ENCODE assay signal across 18 cellular contexts in the genomic region with DNA sequence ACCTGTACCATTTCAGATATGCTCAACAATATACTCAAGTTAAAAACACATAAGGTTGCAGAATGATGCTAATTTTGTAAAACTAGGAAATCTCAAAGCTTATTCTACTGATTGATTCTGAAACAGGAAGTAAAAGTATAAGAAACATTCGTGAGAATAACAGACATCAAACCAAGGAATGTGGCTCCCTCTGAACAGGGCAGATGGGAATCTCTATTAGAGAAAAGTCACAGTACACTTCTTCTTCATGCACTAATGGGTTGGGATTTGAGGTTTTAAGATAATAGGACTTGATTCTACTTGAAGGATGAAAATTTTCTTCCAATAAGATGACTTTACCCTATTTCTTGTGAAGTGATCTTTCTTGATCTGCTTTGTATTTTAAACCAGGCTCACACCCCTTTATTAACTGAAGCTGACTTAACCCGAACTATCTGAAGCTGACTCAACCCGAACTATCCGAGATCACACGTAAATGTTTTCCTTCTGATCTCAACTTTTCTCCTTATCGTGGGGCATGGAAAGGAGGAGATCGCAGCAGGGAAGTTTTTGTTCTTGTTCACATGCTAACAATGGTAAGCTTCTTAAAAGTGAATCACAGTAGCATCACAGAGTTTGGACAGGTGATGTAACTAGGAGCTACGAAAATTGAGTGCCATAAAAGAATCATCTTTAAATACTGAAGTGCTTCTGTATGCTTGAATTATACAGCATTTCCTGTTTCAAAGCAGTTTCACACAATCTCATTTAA.
"Had no signal": no experiment of that assay in that cellular context is flagged by ENCODE, and none has a peak within 500 bp of the region (broad histone marks: within the 10 kb centered on the region; RNA-seq: fewer than 3 reads in every experiment).

No MANE protein-coding gene starts in this region.

- H3K36me3 ChIP-seq: esophagus squamous epithelium, left lung, tibial artery, uterus had no signal

- H3K79me2 ChIP-seq: hepatocyte had no signal

- H3K4me3 Mint-ChIP-seq: activated CD4-positive, alpha-beta memory T cell treated with anti-CD3 and anti-CD28 coated beads for 36 hours; activated CD4-positive, alpha-beta T cell treated with anti-CD3 and anti-CD28 coated beads for 36 hours; activated CD8-positive, alpha-beta memory T cell treated with anti-CD3 and anti-CD28 coated beads, Interleukin-2, amount 10 ng/mL, durations not matched to agents 7 days and 5 days; activated naive CD4-positive, alpha-beta T cell treated with anti-CD3 and anti-CD28 coated beads, Interleukin-2, amount 10 ng/mL, durations not matched to agents 7 days and 5 days; natural killer cell; stimulated activated naive B cell treated with anti-CD40 and anti-IgM and Interleukin-4, amounts not matched to agents 10 μg/mL and 1 μg/mL and 100 μg/mL, for 72 hours had no signal

- H3K4me1 Mint-ChIP-seq: activated CD4-positive, alpha-beta T cell treated with anti-CD3 and anti-CD28 coated beads for 36 hours; activated CD8-positive, alpha-beta memory T cell treated with anti-CD3 and anti-CD28 coated beads, Interleukin-2, amount 10 ng/mL, durations not matched to agents 7 days and 5 days; activated naive CD4-positive, alpha-beta T cell treated with anti-CD3 and anti-CD28 coated beads, Interleukin-2, amount 10 ng/mL, durations not matched to agents 7 days and 5 days; natural killer cell; stimulated activated naive B cell treated with anti-CD40 and anti-IgM and Interleukin-4, amounts not matched to agents 10 μg/mL and 1 μg/mL and 100 μg/mL, for 72 hours had no signal

- H3K27me3 Mint-ChIP-seq: activated CD4-positive, alpha-beta memory T cell treated with anti-CD3 and anti-CD28 coated beads for 36 hours; activated CD4-positive, alpha-beta T cell treated with anti-CD3 and anti-CD28 coated beads for 36 hours; activated CD8-positive, alpha-beta memory T cell treated with anti-CD3 and anti-CD28 coated beads, Interleukin-2, amount 10 ng/mL, durations not matched to agents 7 days and 5 days; activated naive CD4-positive, alpha-beta T cell treated with anti-CD3 and anti-CD28 coated beads, Interleukin-2, amount 10 ng/mL, durations not matched to agents 7 days and 5 days; stimulated activated naive B cell treated with anti-CD40 and anti-IgM and Interleukin-4, amounts not matched to agents 10 μg/mL and 1 μg/mL and 100 μg/mL, for 72 hours had no signal

- H2AFZ ChIP-seq: hepatocyte had no signal

- H3K4me3 ChIP-seq: esophagus squamous epithelium, hepatocyte, left lung, tibial artery, uterus had no signal

- H3K4me2 ChIP-seq: hepatocyte had no signal

- H3K27me3 ChIP-seq: esophagus squamous epithelium, hepatocyte, left lung, tibial artery, uterus had no signal

- H3K36me3 Mint-ChIP-seq: activated CD4-positive, alpha-beta memory T cell treated with anti-CD3 and anti-CD28 coated beads for 36 hours; activated CD8-positive, alpha-beta memory T cell treated with anti-CD3 and anti-CD28 coated beads, Interleukin-2, amount 10 ng/mL, durations not matched to agents 7 days and 5 days; activated naive CD4-positive, alpha-beta T cell treated with anti-CD3 and anti-CD28 coated beads, Interleukin-2, amount 10 ng/mL, durations not matched to agents 7 days and 5 days; natural killer cell; stimulated activated naive B cell treated with anti-CD40 and anti-IgM and Interleukin-4, amounts not matched to agents 10 μg/mL and 1 μg/mL and 100 μg/mL, for 72 hours had no signal

- ATAC-seq: activated CD4-positive, alpha-beta T cell treated with anti-CD3 and anti-CD28 coated beads for 36 hours; activated CD8-positive, alpha-beta memory T cell treated with anti-CD3 and anti-CD28 coated beads, Interleukin-2, amount 10 ng/mL, durations not matched to agents 7 days and 5 days; left lung; natural killer cell; stimulated activated naive B cell treated with anti-CD40 and anti-IgM and Interleukin-4, amounts not matched to agents 10 μg/mL and 1 μg/mL and 100 μg/mL, for 72 hours had no signal

- H3K4me1 ChIP-seq: esophagus squamous epithelium, left lung, tibial artery, uterus had no signal

- H3K27ac ChIP-seq: esophagus squamous epithelium, hepatocyte, left lung, tibial artery, uterus had no signal

- H3K27ac Mint-ChIP-seq: activated CD4-positive, alpha-beta memory T cell treated with anti-CD3 and anti-CD28 coated beads for 36 hours; activated CD4-positive, alpha-beta T cell treated with anti-CD3 and anti-CD28 coated beads for 36 hours; activated CD8-positive, alpha-beta memory T cell treated with anti-CD3 and anti-CD28 coated beads, Interleukin-2, amount 10 ng/mL, durations not matched to agents 7 days and 5 days; activated naive CD4-positive, alpha-beta T cell treated with anti-CD3 and anti-CD28 coated beads, Interleukin-2, amount 10 ng/mL, durations not matched to agents 7 days and 5 days; natural killer cell; stimulated activated naive B cell treated with anti-CD40 and anti-IgM and Interleukin-4, amounts not matched to agents 10 μg/mL and 1 μg/mL and 100 μg/mL, for 72 hours had no signal

- H3K9me3 ChIP-seq: esophagus squamous epithelium, uterus had no signal

- FAIRE-seq: endothelial cell of umbilical vein, kidney had no signal

- DNase-seq: activated CD4-positive, alpha-beta memory T cell treated with anti-CD3 and anti-CD28 coated beads for 36 hours; activated CD4-positive, alpha-beta T cell treated with anti-CD3 and anti-CD28 coated beads for 36 hours; activated CD8-positive, alpha-beta memory T cell treated with anti-CD3 and anti-CD28 coated beads, Interleukin-2, amount 10 ng/mL, durations not matched to agents 7 days and 5 days; activated naive CD4-positive, alpha-beta T cell treated with anti-CD3 and anti-CD28 coated beads, Interleukin-2, amount 10 ng/mL, durations not matched to agents 7 days and 5 days; activated T-cell treated with anti-CD3 and anti-CD28 coated beads, Interleukin-2, amount 50 U/mL, for 1 hour; caudate nucleus; effector CD8-positive, alpha-beta T cell; esophagus squamous epithelium; kidney; left lung; natural killer cell; posterior cingulate gyrus; stimulated activated CD4-positive, alpha-beta T cell treated with anti-CD3 and anti-CD28 coated beads, Interleukin-2, amount 100 ng/mL, for 48 hours; stimulated activated naive B cell treated with anti-CD40 and anti-IgM and Interleukin-4, amounts not matched to agents 10 μg/mL and 1 μg/mL and 100 μg/mL, for 72 hours; tibial artery; uterus had no signal
